Comparison of ENCODE assay signal across 16 cellular contexts in genomic region chr14:65433646-65434045, GRCh38. TPM values are rescaled to one million over a fixed set of nuclear protein-coding genes. Genes with fewer than 3 reads are reported as not detected.
DNase-seq lines count a peak whose midpoint lies in the region; ATAC-seq, FAIRE-seq and TF ChIP-seq lines count a peak whose summit lies in the region.
"Had no signal": no experiment of that assay in that cellular context is flagged by ENCODE, and none has a peak within 500 bp of the region (broad histone marks: within the 10 kb centered on the region; RNA-seq: fewer than 3 reads in every experiment).

No MANE protein-coding gene starts in this region.

- H3K4me3 ChIP-seq in BLaER1 treated with 17β-estradiol and CSF1 and Interleukin-3, amounts not matched to agents 10 nM and 100 nM = no peak overlapping the region
- no peak overlapping the region for H3K4me3 ChIP-seq in left lung

- DNase-seq in GM12892 (ENCODE audit: insufficient read length) (no peak), OCI-M1 (lab: John Stamatoyannopoulos, UW) (peak; percentile 54), glutamatergic neuron (no peak), left lung (no peak), NCI-H2107 (lab: John Stamatoyannopoulos, UW) (no peak), T1000 (lab: John Stamatoyannopoulos, UW) (no peak)
- DNase-seq: activated CD4-positive, CD25-positive, alpha-beta regulatory T cell; central memory CD4-positive, alpha-beta T cell; effector memory CD8-positive, alpha-beta T cell; left ventricle myocardium superior; MV-4-11; NCI-H2081; NCI-H524 treated with DMSO at 0.1 percent for 48 hours had no signal

- peaks cover 24% of the 10 kb centered on the region for H3K4me1 Mint-ChIP-seq in glutamatergic neuron (ENCODE audit: low read depth, unreplicated experiment)

- H3K9me3 Mint-ChIP-seq in glutamatergic neuron (ENCODE audit: unreplicated experiment) = no peaks in the 10 kb centered on the region
- H3K9me3 Mint-ChIP-seq: effector memory CD8-positive, alpha-beta T cell had no signal

- no peaks in the 10 kb centered on the region for H3K36me3 Mint-ChIP-seq in glutamatergic neuron (ENCODE audit: unreplicated experiment)

- peak; percentile 58 for FAIRE-seq in GM12892 (lab: Jason Lieb, UNC)

- H3K27ac ChIP-seq in BLaER1 treated with 17β-estradiol and CSF1 and Interleukin-3, amounts not matched to agents 10 nM and 100 nM = no peak overlapping the region
- no peak overlapping the region for H3K27ac ChIP-seq in left lung

- intact Hi-C loops in left lung (cut with DNase I) = no loop called here

- no peak for ATAC-seq in left lung
- ATAC-seq in esophagus mucosa = no peak
- ATAC-seq: left ventricle myocardium superior had no signal

- H3K36me3 ChIP-seq in BLaER1 treated with 17β-estradiol and CSF1 and Interleukin-3, amounts not matched to agents 10 nM and 100 nM = peaks cover 0 to 15% (median 10%) of the 10 kb centered on the region in 11 experiments; a peak in 20 of 22 replicates
- H3K36me3 ChIP-seq in left lung = no peaks in the 10 kb centered on the region

- no peak for TF ChIP-seq POLR2A in GM12892 (IDR thresholded peaks at IDR 0.05; ENCODE audit: low read depth, low read length)

- peaks cover 2% of the 10 kb centered on the region for H3K27me3 Mint-ChIP-seq in glutamatergic neuron (ENCODE audit: unreplicated experiment)
- H3K27me3 Mint-ChIP-seq: effector memory CD8-positive, alpha-beta T cell had no signal

- H3K4me3 Mint-ChIP-seq in glutamatergic neuron (ENCODE audit: unreplicated experiment) = peak overlapping the region; percentile 45

- peaks cover 11 to 18% (median 13%) of the 10 kb centered on the region in 11 experiments for H3K9me3 ChIP-seq in BLaER1 treated with 17β-estradiol and CSF1 and Interleukin-3, amounts not matched to agents 10 nM and 100 nM (replicated peaks in 1 of 11)
- H3K9me3 ChIP-seq in left lung = no peaks in the 10 kb centered on the region

- H3K27me3 ChIP-seq in BLaER1 treated with 17β-estradiol and CSF1 and Interleukin-3, amounts not matched to agents 10 nM and 100 nM = no peaks in the 10 kb centered on the region
- no peaks in the 10 kb centered on the region for H3K27me3 ChIP-seq in left lung

- H3K4me2 ChIP-seq in BLaER1 treated with 17β-estradiol and CSF1 and Interleukin-3, amounts not matched to agents 10 nM and 100 nM = peak overlapping the region in 7 of 11 experiments; percentile 66 to 82 (median 76); a peak in 12 of 22 replicates

- peak overlapping the region; percentile 89 for H3K27ac Mint-ChIP-seq in glutamatergic neuron (ENCODE audit: unreplicated experiment)
- H3K27ac Mint-ChIP-seq: progenitor cell of endocrine pancreas had no signal

- peaks cover 21 to 42% (median 34%) of the 10 kb centered on the region in 10 experiments for H3K4me1 ChIP-seq in BLaER1 treated with 17β-estradiol and CSF1 and Interleukin-3, amounts not matched to agents 10 nM and 100 nM
- H3K4me1 ChIP-seq in left lung = peaks cover 4% of the 10 kb centered on the region in 2 donors

- no peak overlapping the region for H3K9ac ChIP-seq in BLaER1 treated with 17β-estradiol and CSF1 and Interleukin-3, amounts not matched to agents 10 nM and 100 nM

- H4K20me1 ChIP-seq in BLaER1 treated with 17β-estradiol and CSF1 and Interleukin-3, amounts not matched to agents 10 nM and 100 nM = peaks cover 0 to 26% (median 0%) of the 10 kb centered on the region in 11 experiments; a peak in 4 of 22 replicates

- TF ChIP-seq CTCF in glutamatergic neuron (IDR thresholded peaks at IDR 0.05; ENCODE audit: partially characterized antibody, unreplicated experiment) (no peak), left lung (IDR thresholded peaks at IDR 0.05) (no peak)

RNA-seq across cellular contexts. Expression of gene FUT8, which starts 21.1 kb away (rescaled TPM):
- 44.2 TPM for polyA plus RNA-seq in GM12892 (2012; ENCODE audit: missing spikeins)
- total RNA-seq in glutamatergic neuron (ENCODE audit: unreplicated experiment) (56.6 TPM), left lung (10 to 100 TPM; 40.2 to 41.1 TPM), esophagus mucosa (10.1 TPM)
